In the genomic region with DNA sequence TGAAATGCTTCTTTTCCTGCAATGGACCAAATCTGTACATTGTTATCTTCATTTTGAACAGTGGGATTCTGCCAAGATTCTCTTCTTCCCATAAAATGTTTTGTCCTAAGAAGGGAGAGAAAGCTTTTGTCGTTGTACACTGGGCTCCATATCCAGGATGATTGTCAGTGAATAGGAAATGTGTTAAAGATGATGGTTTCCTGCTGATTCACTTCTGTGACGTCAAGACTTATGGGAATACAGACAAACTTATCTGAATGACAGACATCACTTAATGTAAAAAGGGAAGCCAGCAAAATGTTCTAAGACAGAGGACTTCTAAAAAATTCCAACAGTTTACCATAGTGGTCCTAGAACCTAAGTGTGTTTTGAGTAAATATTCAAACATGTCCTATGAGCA, we compare ENCODE assay signal across 25 cellular contexts.
"Had no signal": no experiment of that assay in that cellular context is flagged by ENCODE, and none has a peak within 500 bp of the region (broad histone marks: within the 10 kb centered on the region; RNA-seq: fewer than 3 reads in every experiment).

No MANE protein-coding gene starts in this region.

- H3K4me3 Mint-ChIP-seq: activated CD8-positive, alpha-beta T cell treated with anti-CD3 and anti-CD28 coated beads, Interleukin-2, amount 10 ng/mL, durations not matched to agents 7 days and 5 days; activated naive CD8-positive, alpha-beta T cell treated with anti-CD3 and anti-CD28 coated beads, Interleukin-2, amount 50 U/mL, for 24 hours; activated T-helper 1 cell treated with anti-CD3 and anti-CD28 coated beads, Interleukin-12 subunit alpha, Interleukin-12 subunit beta, Interleukin-2, Interleukin-4 antibody, amounts not matched to agents 30 ng/mL and 10 ng/mL and 1 ng/mL, durations not matched to agents 14 hours and 24 hours and 36 hours; dendritic cell treated with granulocyte-macrophage colony-stimulating factor and Interleukin-4, amounts not matched to agents 40 ng/mL and 50 ng/mL, for 4 days; effector memory CD8-positive, alpha-beta T cell; mesothelial cell of epicardium; natural killer cell had no signal

- H3K27ac Mint-ChIP-seq: activated CD8-positive, alpha-beta T cell treated with anti-CD3 and anti-CD28 coated beads, Interleukin-2, amount 10 ng/mL, durations not matched to agents 7 days and 5 days; activated naive CD8-positive, alpha-beta T cell treated with anti-CD3 and anti-CD28 coated beads, Interleukin-2, amount 50 U/mL, for 24 hours; activated T-helper 1 cell treated with anti-CD3 and anti-CD28 coated beads, Interleukin-12 subunit alpha, Interleukin-12 subunit beta, Interleukin-2, Interleukin-4 antibody, amounts not matched to agents 30 ng/mL and 10 ng/mL and 1 ng/mL, durations not matched to agents 14 hours and 24 hours and 36 hours; dendritic cell treated with granulocyte-macrophage colony-stimulating factor and Interleukin-4, amounts not matched to agents 40 ng/mL and 50 ng/mL, for 4 days; effector memory CD8-positive, alpha-beta T cell; mesothelial cell of epicardium; natural killer cell had no signal

- DNase-seq: activated CD4-positive, alpha-beta T cell treated with anti-CD3 and anti-CD28 coated beads for 1 hour; activated CD4-positive, alpha-beta T cell treated with anti-CD3 and anti-CD28 coated beads, Interleukin-2, amount 50 U/mL, for 1 hour; activated CD8-positive, alpha-beta T cell treated with anti-CD3 and anti-CD28 coated beads, Interleukin-2, amount 10 ng/mL, durations not matched to agents 7 days and 5 days; activated gamma-delta T cell; activated naive CD4-positive, alpha-beta T cell treated with anti-CD3 and anti-CD28 coated beads, Interleukin-2, amount 50 U/mL, for 16 hours; activated naive CD8-positive, alpha-beta T cell treated with anti-CD3 and anti-CD28 coated beads, Interleukin-2, amount 50 U/mL, for 24 hours; body of pancreas; effector memory CD8-positive, alpha-beta T cell; head of caudate nucleus; hypothalamus; left ventricle myocardium inferior; mammary epithelial cell; natural killer cell; psoas muscle; stimulated activated CD4-positive, alpha-beta T cell treated with anti-CD3 and anti-CD28 coated beads, Interleukin-12 subunit alpha, Interleukin-12 subunit beta, amount 100 ng/mL, for 4 hours; stimulated activated CD4-positive, alpha-beta T cell treated with anti-CD3 and anti-CD28 coated beads, Interleukin-4, amount 100 ng/mL, for 4 hours; stimulated activated naive CD8-positive, alpha-beta T cell treated with anti-CD3 and anti-CD28 coated beads, Interleukin-15, Interleukin-2, amounts not matched to agents 100 U/mL and 50 U/mL, for 24 hours; upper lobe of right lung had no signal

- H3K36me3 Mint-ChIP-seq: mesothelial cell of epicardium, natural killer cell had no signal

- H3K27me3 ChIP-seq: body of pancreas, right atrium auricular region, upper lobe of right lung had no signal

- H3K36me3 ChIP-seq: esophagus muscularis mucosa, gastroesophageal sphincter, left ventricle myocardium inferior, right atrium auricular region, upper lobe of right lung had no signal

- H3K4me1 ChIP-seq: body of pancreas, esophagus muscularis mucosa, left ventricle myocardium inferior, psoas muscle, right atrium auricular region, upper lobe of right lung had no signal

- H3K9me3 ChIP-seq: body of pancreas, esophagus muscularis mucosa, gastroesophageal sphincter, left ventricle myocardium inferior, psoas muscle, right atrium auricular region, upper lobe of right lung had no signal

- H3K4me1 Mint-ChIP-seq: mesothelial cell of epicardium, natural killer cell had no signal

- H3K4me3 ChIP-seq: body of pancreas, esophagus muscularis mucosa, gastroesophageal sphincter, left ventricle myocardium inferior, psoas muscle, right atrium auricular region, upper lobe of right lung had no signal

- H3K27ac ChIP-seq: body of pancreas, esophagus muscularis mucosa, gastroesophageal sphincter, left ventricle myocardium inferior, psoas muscle, right atrium auricular region, upper lobe of right lung had no signal

- FAIRE-seq: TTC549 had no signal

- ATAC-seq: activated CD8-positive, alpha-beta T cell treated with anti-CD3 and anti-CD28 coated beads, Interleukin-2, amount 10 ng/mL, durations not matched to agents 7 days and 5 days; activated naive CD8-positive, alpha-beta T cell treated with anti-CD3 and anti-CD28 coated beads, Interleukin-2, amount 50 U/mL, for 24 hours; body of pancreas; effector memory CD8-positive, alpha-beta T cell; gastroesophageal sphincter; natural killer cell; psoas muscle; stimulated activated naive CD8-positive, alpha-beta T cell treated with anti-CD3 and anti-CD28 coated beads, Interleukin-15, Interleukin-2, amounts not matched to agents 100 U/mL and 50 U/mL, for 24 hours; upper lobe of right lung had no signal

- H3K9me3 Mint-ChIP-seq: activated naive CD8-positive, alpha-beta T cell treated with anti-CD3 and anti-CD28 coated beads, Interleukin-2, amount 50 U/mL, for 24 hours; activated T-helper 1 cell treated with anti-CD3 and anti-CD28 coated beads, Interleukin-12 subunit alpha, Interleukin-12 subunit beta, Interleukin-2, Interleukin-4 antibody, amounts not matched to agents 30 ng/mL and 10 ng/mL and 1 ng/mL, durations not matched to agents 14 hours and 24 hours and 36 hours; dendritic cell treated with granulocyte-macrophage colony-stimulating factor and Interleukin-4, amounts not matched to agents 40 ng/mL and 50 ng/mL, for 4 days; effector memory CD8-positive, alpha-beta T cell; natural killer cell had no signal
